Comparison of ENCODE assay signal across 25 cellular contexts in genomic region chr1:170592591-170593111, GRCh38.
DNase-seq lines count a peak whose midpoint lies in the region; ATAC-seq, FAIRE-seq and TF ChIP-seq lines count a peak whose summit lies in the region.
"Had no signal": no experiment of that assay in that cellular context is flagged by ENCODE, and none has a peak within 500 bp of the region (broad histone marks: within the 10 kb centered on the region; RNA-seq: fewer than 3 reads in every experiment).

No MANE protein-coding gene starts in this region.

- TF ChIP-seq EP300 in SK-N-SH (IDR thresholded peaks at IDR 0.05; ENCODE audit: borderline replicate concordance in 1 of 2, low read depth in 1 of 2, low read length in 1 of 2) = no peak

- H2BK120ac ChIP-seq in mesenchymal stem cell (ENCODE audit: low read depth, low read length) = no peak overlapping the region
- no peak overlapping the region for H2BK120ac ChIP-seq in trophoblast cell (ENCODE audit: insufficient read depth, low read length, poor library complexity)

- 23% methylated on average over 2 of the region's 2 CpGs for WGBS in SK-N-SH (ENCODE audit: low lambda C conversion rate)
- WGBS in mesenchymal stem cell = 71% methylated on average over 1 of the region's 2 CpGs
- WGBS in trophoblast cell (ENCODE audit: extremely low coverage, insufficient coverage, insufficient read length) = no CpG with 5 or more reads among the region's 2 CpGs

- CTCF ChIA-PET in SK-N-SH (lab: Yijun Ruan, JAX) = no interaction called here

- no peak overlapping the region for H4K8ac ChIP-seq in mesenchymal stem cell (ENCODE audit: low read length)
- no peak overlapping the region for H4K8ac ChIP-seq in trophoblast cell (ENCODE audit: low read depth, low read length)

- H3K79me1 ChIP-seq in mesenchymal stem cell (replicated peaks; ENCODE audit: low read length, poor library complexity, severe bottlenecking) = no peaks in the 10 kb centered on the region
- H3K79me1 ChIP-seq in trophoblast cell (ENCODE audit: low read length) = no peaks in the 10 kb centered on the region

- H4K12ac ChIP-seq in trophoblast cell (ENCODE audit: low read depth, low read length) = no peak overlapping the region

- peak overlapping the region in 1 of 2 experiments; percentile 51; a peak in 2 of 4 replicates for H3K4me3 ChIP-seq in SK-N-SH (ENCODE audit: low read depth in 2 of 2, low read length in 1 of 2)
- H3K4me3 ChIP-seq in mesenchymal stem cell (ENCODE audit: insufficient read depth in 1 of 2, low read depth in 1 of 2, low read length in 2 of 2) = peak overlapping the region in 1 of 2 experiments; percentile 75
- no peak overlapping the region for H3K4me3 ChIP-seq in trophoblast cell (ENCODE audit: low read depth, low read length)
- H3K4me3 ChIP-seq: A549, neural progenitor cell, thyroid gland had no signal

- H3K27ac ChIP-seq in SK-N-SH (ENCODE audit: low read depth in 2 of 2, low read length in 1 of 2) (peak overlapping the region; percentile 74 to 99), mesenchymal stem cell (ENCODE audit: low read length, poor library complexity, severe bottlenecking) (no peak overlapping the region), trophoblast cell (ENCODE audit: low read depth, low read length) (no peak overlapping the region)
- H3K27ac ChIP-seq: A549, neural progenitor cell had no signal

- peaks cover 0 to 26% of the 10 kb centered on the region in 2 experiments; a peak in 2 of 4 replicates for H3K4me1 ChIP-seq in SK-N-SH (ENCODE audit: control insufficient read depth in 1 of 2, insufficient read depth in 2 of 2, low read depth in 1 of 2, low read length in 1 of 2)
- no peaks in the 10 kb centered on the region for H3K4me1 ChIP-seq in mesenchymal stem cell (ENCODE audit: control insufficient read depth, insufficient read depth, low read depth, low read length)
- H3K4me1 ChIP-seq in trophoblast cell (ENCODE audit: control insufficient read depth in 1 of 2, insufficient read depth in 2 of 2, low read length in 2 of 2) = no peaks in the 10 kb centered on the region
- H3K4me1 ChIP-seq: A549, neural progenitor cell had no signal

- no peak for TF ChIP-seq RAD21 in SK-N-SH (IDR thresholded peaks at IDR 0.05; ENCODE audit: low read length)

- no peak overlapping the region for H3K23ac ChIP-seq in mesenchymal stem cell (ENCODE audit: low read length in 2 of 2)
- H3K23ac ChIP-seq in trophoblast cell (ENCODE audit: low read length) = no peak overlapping the region

- H3F3A ChIP-seq in SK-N-SH (replicated peaks; ENCODE audit: insufficient read depth) = peaks cover 12% of the 10 kb centered on the region

- H4K91ac ChIP-seq in mesenchymal stem cell (ENCODE audit: low read length) = no peak overlapping the region
- H4K91ac ChIP-seq in trophoblast cell (ENCODE audit: low read depth, low read length) = no peak overlapping the region

- no peaks in the 10 kb centered on the region for H4K20me1 ChIP-seq in SK-N-SH (ENCODE audit: insufficient read depth)

- no peaks in the 10 kb centered on the region for H3K36me3 ChIP-seq in SK-N-SH (replicated peaks in 1 of 2; ENCODE audit: control insufficient read depth in 1 of 2, insufficient read depth in 2 of 2, low read length in 1 of 2)
- H3K36me3 ChIP-seq in mesenchymal stem cell (ENCODE audit: control insufficient read depth in 1 of 2, insufficient read depth in 2 of 2, low read depth in 1 of 2, low read length in 2 of 2) = no peaks in the 10 kb centered on the region
- H3K36me3 ChIP-seq in trophoblast cell (ENCODE audit: control insufficient read depth in 1 of 2, insufficient read depth in 2 of 2, low read length in 2 of 2) = no peaks in the 10 kb centered on the region
- H3K36me3 ChIP-seq: ascending aorta, neural progenitor cell, thyroid gland had no signal

- no peak overlapping the region for H3K18ac ChIP-seq in mesenchymal stem cell (ENCODE audit: low read depth in 1 of 2, low read length in 2 of 2)
- H3K18ac ChIP-seq in trophoblast cell (ENCODE audit: low read length) = no peak overlapping the region

- H3K4me2 ChIP-seq in SK-N-SH (peak overlapping the region; percentile 90), mesenchymal stem cell (ENCODE audit: low read length, poor library complexity, severe bottlenecking) (no peak overlapping the region), trophoblast cell (ENCODE audit: low read length) (no peak overlapping the region)
- H3K4me2 ChIP-seq: A549, neural progenitor cell had no signal

- H2BK5ac ChIP-seq in mesenchymal stem cell (ENCODE audit: low read depth, low read length, poor library complexity, severe bottlenecking) (no peak overlapping the region), trophoblast cell (ENCODE audit: low read depth, low read length, poor library complexity) (no peak overlapping the region)

- DNase-seq in H4 (ENCODE audit: low spot score) = peak; percentile 20
- DNase-seq in SK-N-SH = no peak
- DNase-seq in mesenchymal stem cell = no peak
- DNase-seq in trophoblast cell = no peak
- no peak for DNase-seq in NCI-H526 (lab: John Stamatoyannopoulos, UW)
- no peak for DNase-seq in glomerular visceral epithelial cell (ENCODE audit: extremely low spot score)
- DNase-seq: activated CD4-positive, alpha-beta T cell treated with anti-CD3 and anti-CD28 coated beads, Interleukin-2, amount 50 U/mL, for 48 hours; activated naive CD4-positive, alpha-beta T cell treated with anti-CD3 and anti-CD28 coated beads for 36 hours; activated T-cell treated with anti-CD3 and anti-CD28 coated beads, Interleukin-2, amount 50 U/mL, for 1 hour; CD4-positive, alpha-beta memory T cell; DMS79; endodermal cell; HCEC 1CT; KG1; NCI-H1092 treated with DMSO at 0.1 percent for 48 hours; NK-92 treated with Interleukin-12 subunit alpha and Interleukin-12 subunit beta, amount 100 ng/mL, for 24 hours; T-cell; thyroid gland had no signal

- H3K14ac ChIP-seq in mesenchymal stem cell (ENCODE audit: low read length in 2 of 2) (no peak overlapping the region), trophoblast cell (ENCODE audit: low read length) (no peak overlapping the region)

- H2AFZ ChIP-seq in SK-N-SH (ENCODE audit: low read depth) (no peak overlapping the region), mesenchymal stem cell (ENCODE audit: low read depth, low read length) (no peak overlapping the region), trophoblast cell (ENCODE audit: insufficient read depth, low read length, poor library complexity) (no peak overlapping the region)
- H2AFZ ChIP-seq: neural progenitor cell had no signal

- POLR2A ChIA-PET in SK-N-SH (lab: Yijun Ruan, JAX) = no interaction called here

- peak; percentile 100 for FAIRE-seq in A204.1 (lab: Jason Lieb, UNC)
- FAIRE-seq: A549, frontal cortex had no signal

- H3K79me2 ChIP-seq in SK-N-SH (ENCODE audit: insufficient read depth) (no peaks in the 10 kb centered on the region; the same call in 1 of the 2 replicates), trophoblast cell (ENCODE audit: control insufficient read depth, insufficient read depth, low read length, poor library complexity) (no peaks in the 10 kb centered on the region)

- H2AK5ac ChIP-seq in mesenchymal stem cell (ENCODE audit: low read length, severe bottlenecking) (no peak overlapping the region), trophoblast cell (ENCODE audit: low read length) (no peak overlapping the region)

- H3K9me3 ChIP-seq in SK-N-SH (no peaks in the 10 kb centered on the region), mesenchymal stem cell (ENCODE audit: control insufficient read depth, low read length) (peaks cover 7% of the 10 kb centered on the region), trophoblast cell (ENCODE audit: insufficient read depth, low read depth, low read length) (no peaks in the 10 kb centered on the region)
- H3K9me3 ChIP-seq: A549, ascending aorta, thyroid gland had no signal

- H2BK12ac ChIP-seq in mesenchymal stem cell (ENCODE audit: low read length in 2 of 2) (no peak overlapping the region), trophoblast cell (ENCODE audit: low read length) (no peak overlapping the region)

- H3K4ac ChIP-seq in mesenchymal stem cell (ENCODE audit: low read depth in 1 of 2, low read length in 2 of 2) (no peak overlapping the region), trophoblast cell (ENCODE audit: low read depth, low read length) (no peak overlapping the region)

- no peak overlapping the region for H2BK15ac ChIP-seq in mesenchymal stem cell (ENCODE audit: low read depth, poor library complexity, severe bottlenecking)

- no peak for TF ChIP-seq CTCF in SK-N-SH (IDR thresholded peaks at IDR 0.05)

- no peaks in the 10 kb centered on the region for H3K9me2 ChIP-seq in SK-N-SH

- no peak for ATAC-seq in HG02973 (IDR thresholded peaks at IDR 0.05; ENCODE audit: unreplicated experiment)
- ATAC-seq: A549; stimulated activated effector memory CD8-positive, alpha-beta T cell treated with anti-CD3 and anti-CD28 coated beads, Interleukin-12 subunit alpha, Interleukin-12 subunit beta, amount 100 ng/mL, for 72 hours; T-cell had no signal

- no peaks in the 10 kb centered on the region for H3K27me3 ChIP-seq in SK-N-SH (ENCODE audit: insufficient read depth)
- H3K27me3 ChIP-seq in mesenchymal stem cell (ENCODE audit: control insufficient read depth in 1 of 2, insufficient read depth in 1 of 2, low read length in 2 of 2) = peaks cover 0 to 3% of the 10 kb centered on the region in 2 experiments
- H3K27me3 ChIP-seq in trophoblast cell (ENCODE audit: insufficient read depth, low read length) = no peaks in the 10 kb centered on the region
- H3K27me3 ChIP-seq: ascending aorta, thyroid gland had no signal

- peak overlapping the region; percentile 49; the same call in 1 of the 2 replicates for H3K9ac ChIP-seq in SK-N-SH
- H3K9ac ChIP-seq in mesenchymal stem cell (ENCODE audit: low read length) = peak overlapping the region; percentile 89
- H3K9ac ChIP-seq in trophoblast cell (ENCODE audit: low read length) = no peak overlapping the region
- H3K9ac ChIP-seq: neural progenitor cell had no signal

TF ChIP-seq in SK-N-SH, 30 proteins besides CTCF, POLR2A, EP300 and RAD21 (continues in another document):
- TF ChIP-seq TEAD4 (IDR thresholded peaks at IDR 0.05; ENCODE audit: borderline replicate concordance, insufficient read depth) = peak; percentile 15; the same call in 1 of the 2 replicates
- peak; percentile 25; the same call in 1 of the 2 replicates for TF ChIP-seq NFIC (IDR thresholded peaks at IDR 0.05; ENCODE audit: borderline replicate concordance)

Comparison
In these comparisons a context has a peak if more than half of its experiments do, and no peak if none do; other contexts are left out.
1. H3K27ac ChIP-seq: peak in SK-N-SH (2 of 2); none in mesenchymal stem cell (single experiment) and trophoblast cell (single experiment).